ENCODE assay signal across 1 cellular context in genomic region chr6:138673317-138674014, GRCh38.
A peak's percentile ranks its signal among the peaks of the same experiment; 100 is the strongest.
TF ChIP-seq lines count a peak whose summit lies in the region.

No MANE protein-coding gene starts in this region.

TF ChIP-seq in HepG2, 621 proteins besides CTCF, POLR2A, EP300 and RAD21 (continued from another document):
- TF ChIP-seq, protein P1, sequence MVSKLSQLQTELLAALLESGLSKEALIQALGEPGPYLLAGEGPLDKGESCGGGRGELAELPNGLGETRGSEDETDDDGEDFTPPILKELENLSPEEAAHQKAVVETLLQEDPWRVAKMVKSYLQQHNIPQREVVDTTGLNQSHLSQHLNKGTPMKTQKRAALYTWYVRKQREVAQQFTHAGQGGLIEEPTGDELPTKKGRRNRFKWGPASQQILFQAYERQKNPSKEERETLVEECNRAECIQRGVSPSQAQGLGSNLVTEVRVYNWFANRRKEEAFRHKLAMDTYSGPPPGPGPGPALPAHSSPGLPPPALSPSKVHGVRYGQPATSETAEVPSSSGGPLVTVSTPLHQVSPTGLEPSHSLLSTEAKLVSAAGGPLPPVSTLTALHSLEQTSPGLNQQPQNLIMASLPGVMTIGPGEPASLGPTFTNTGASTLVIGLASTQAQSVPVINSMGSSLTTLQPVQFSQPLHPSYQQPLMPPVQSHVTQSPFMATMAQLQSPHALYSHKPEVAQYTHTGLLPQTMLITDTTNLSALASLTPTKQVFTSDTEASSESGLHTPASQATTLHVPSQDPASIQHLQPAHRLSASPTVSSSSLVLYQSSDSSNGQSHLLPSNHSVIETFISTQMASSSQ (IDR thresholded peaks at IDR 0.05; ENCODE audit: low read depth) = no peak
- TF ChIP-seq, protein P1 (CRISPR knock-in tag; IDR thresholded peaks at IDR 0.05; ENCODE audit: borderline replicate concordance) = no peak
- TF ChIP-seq ZNF296 (CRISPR knock-in tag; conservative IDR thresholded peaks at IDR 0.05) = no peak
- no peak for TF ChIP-seq ZNF224 (CRISPR knock-in tag; IDR thresholded peaks at IDR 0.05)
- TF ChIP-seq, protein P2, sequence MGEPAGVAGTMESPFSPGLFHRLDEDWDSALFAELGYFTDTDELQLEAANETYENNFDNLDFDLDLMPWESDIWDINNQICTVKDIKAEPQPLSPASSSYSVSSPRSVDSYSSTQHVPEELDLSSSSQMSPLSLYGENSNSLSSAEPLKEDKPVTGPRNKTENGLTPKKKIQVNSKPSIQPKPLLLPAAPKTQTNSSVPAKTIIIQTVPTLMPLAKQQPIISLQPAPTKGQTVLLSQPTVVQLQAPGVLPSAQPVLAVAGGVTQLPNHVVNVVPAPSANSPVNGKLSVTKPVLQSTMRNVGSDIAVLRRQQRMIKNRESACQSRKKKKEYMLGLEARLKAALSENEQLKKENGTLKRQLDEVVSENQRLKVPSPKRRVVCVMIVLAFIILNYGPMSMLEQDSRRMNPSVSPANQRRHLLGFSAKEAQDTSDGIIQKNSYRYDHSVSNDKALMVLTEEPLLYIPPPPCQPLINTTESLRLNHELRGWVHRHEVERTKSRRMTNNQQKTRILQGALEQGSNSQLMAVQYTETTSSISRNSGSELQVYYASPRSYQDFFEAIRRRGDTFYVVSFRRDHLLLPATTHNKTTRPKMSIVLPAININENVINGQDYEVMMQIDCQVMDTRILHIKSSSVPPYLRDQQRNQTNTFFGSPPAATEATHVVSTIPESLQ (CRISPR knock-in tag; conservative IDR thresholded peaks at IDR 0.05) = no peak
- TF ChIP-seq MAFK (conservative IDR thresholded peaks at IDR 0.05 in 1 of 2, IDR thresholded peaks at IDR 0.05 in 1 of 2; ENCODE audit: low read length in 2 of 2) = peak; percentile 73 to 88
- TF ChIP-seq GZF1 (CRISPR knock-in tag; IDR thresholded peaks at IDR 0.05) = no peak
- TF ChIP-seq TFDP1 (CRISPR knock-in tag; IDR thresholded peaks at IDR 0.05; ENCODE audit: borderline replicate concordance) = no peak
- no peak for TF ChIP-seq ZMYM4 (CRISPR knock-in tag; IDR thresholded peaks at IDR 0.05)
- TF ChIP-seq SRSF4 (IDR thresholded peaks at IDR 0.05; ENCODE audit: low read depth, low read length, poor library complexity, severe bottlenecking) = no peak
TF ChIP-seq in HepG2: peak in this region for 2.
